ENCODE assay signal across 2 cellular contexts in genomic region chr11:47144541-47144940, GRCh38.
TF ChIP-seq lines count a peak whose summit lies in the region.

No MANE protein-coding gene starts in this region.

TF ChIP-seq in GM23338, 12 proteins besides CTCF, POLR2A, EP300 and RAD21:
- TF ChIP-seq, protein P1, sequence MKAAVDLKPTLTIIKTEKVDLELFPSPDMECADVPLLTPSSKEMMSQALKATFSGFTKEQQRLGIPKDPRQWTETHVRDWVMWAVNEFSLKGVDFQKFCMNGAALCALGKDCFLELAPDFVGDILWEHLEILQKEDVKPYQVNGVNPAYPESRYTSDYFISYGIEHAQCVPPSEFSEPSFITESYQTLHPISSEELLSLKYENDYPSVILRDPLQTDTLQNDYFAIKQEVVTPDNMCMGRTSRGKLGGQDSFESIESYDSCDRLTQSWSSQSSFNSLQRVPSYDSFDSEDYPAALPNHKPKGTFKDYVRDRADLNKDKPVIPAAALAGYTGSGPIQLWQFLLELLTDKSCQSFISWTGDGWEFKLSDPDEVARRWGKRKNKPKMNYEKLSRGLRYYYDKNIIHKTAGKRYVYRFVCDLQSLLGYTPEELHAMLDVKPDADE (IDR thresholded peaks at IDR 0.05) = no peak
- TF ChIP-seq STAT1 (IDR thresholded peaks at IDR 0.05; ENCODE audit: unreplicated experiment) (no peak), JUNB (IDR thresholded peaks at IDR 0.05; ENCODE audit: unreplicated experiment) (no peak), ZNF114 (CRISPR knock-in tag; IDR thresholded peaks at IDR 0.05) (no peak), POLR2AphosphoS5 (IDR thresholded peaks at IDR 0.05; ENCODE audit: low read depth) (no peak), EZH2phosphoT487 (IDR thresholded peaks at IDR 0.05; ENCODE audit: unreplicated experiment) (no peak), ZNF331 (CRISPR knock-in tag; IDR thresholded peaks at IDR 0.05; ENCODE audit: low read depth) (no peak), NANOG (IDR thresholded peaks at IDR 0.05; ENCODE audit: borderline replicate concordance) (no peak), CREB1 (CRISPR knock-in tag; IDR thresholded peaks at IDR 0.05; ENCODE audit: low read depth) (no peak), EZH2 (IDR thresholded peaks at IDR 0.05; ENCODE audit: low read depth, unreplicated experiment) (no peak)
- TF ChIP-seq, protein P2, sequence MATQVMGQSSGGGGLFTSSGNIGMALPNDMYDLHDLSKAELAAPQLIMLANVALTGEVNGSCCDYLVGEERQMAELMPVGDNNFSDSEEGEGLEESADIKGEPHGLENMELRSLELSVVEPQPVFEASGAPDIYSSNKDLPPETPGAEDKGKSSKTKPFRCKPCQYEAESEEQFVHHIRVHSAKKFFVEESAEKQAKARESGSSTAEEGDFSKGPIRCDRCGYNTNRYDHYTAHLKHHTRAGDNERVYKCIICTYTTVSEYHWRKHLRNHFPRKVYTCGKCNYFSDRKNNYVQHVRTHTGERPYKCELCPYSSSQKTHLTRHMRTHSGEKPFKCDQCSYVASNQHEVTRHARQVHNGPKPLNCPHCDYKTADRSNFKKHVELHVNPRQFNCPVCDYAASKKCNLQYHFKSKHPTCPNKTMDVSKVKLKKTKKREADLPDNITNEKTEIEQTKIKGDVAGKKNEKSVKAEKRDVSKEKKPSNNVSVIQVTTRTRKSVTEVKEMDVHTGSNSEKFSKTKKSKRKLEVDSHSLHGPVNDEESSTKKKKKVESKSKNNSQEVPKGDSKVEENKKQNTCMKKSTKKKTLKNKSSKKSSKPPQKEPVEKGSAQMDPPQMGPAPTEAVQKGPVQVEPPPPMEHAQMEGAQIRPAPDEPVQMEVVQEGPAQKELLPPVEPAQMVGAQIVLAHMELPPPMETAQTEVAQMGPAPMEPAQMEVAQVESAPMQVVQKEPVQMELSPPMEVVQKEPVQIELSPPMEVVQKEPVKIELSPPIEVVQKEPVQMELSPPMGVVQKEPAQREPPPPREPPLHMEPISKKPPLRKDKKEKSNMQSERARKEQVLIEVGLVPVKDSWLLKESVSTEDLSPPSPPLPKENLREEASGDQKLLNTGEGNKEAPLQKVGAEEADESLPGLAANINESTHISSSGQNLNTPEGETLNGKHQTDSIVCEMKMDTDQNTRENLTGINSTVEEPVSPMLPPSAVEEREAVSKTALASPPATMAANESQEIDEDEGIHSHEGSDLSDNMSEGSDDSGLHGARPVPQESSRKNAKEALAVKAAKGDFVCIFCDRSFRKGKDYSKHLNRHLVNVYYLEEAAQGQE (IDR thresholded peaks at IDR 0.05; ENCODE audit: unreplicated experiment) = no peak
- TF ChIP-seq, protein P3, sequence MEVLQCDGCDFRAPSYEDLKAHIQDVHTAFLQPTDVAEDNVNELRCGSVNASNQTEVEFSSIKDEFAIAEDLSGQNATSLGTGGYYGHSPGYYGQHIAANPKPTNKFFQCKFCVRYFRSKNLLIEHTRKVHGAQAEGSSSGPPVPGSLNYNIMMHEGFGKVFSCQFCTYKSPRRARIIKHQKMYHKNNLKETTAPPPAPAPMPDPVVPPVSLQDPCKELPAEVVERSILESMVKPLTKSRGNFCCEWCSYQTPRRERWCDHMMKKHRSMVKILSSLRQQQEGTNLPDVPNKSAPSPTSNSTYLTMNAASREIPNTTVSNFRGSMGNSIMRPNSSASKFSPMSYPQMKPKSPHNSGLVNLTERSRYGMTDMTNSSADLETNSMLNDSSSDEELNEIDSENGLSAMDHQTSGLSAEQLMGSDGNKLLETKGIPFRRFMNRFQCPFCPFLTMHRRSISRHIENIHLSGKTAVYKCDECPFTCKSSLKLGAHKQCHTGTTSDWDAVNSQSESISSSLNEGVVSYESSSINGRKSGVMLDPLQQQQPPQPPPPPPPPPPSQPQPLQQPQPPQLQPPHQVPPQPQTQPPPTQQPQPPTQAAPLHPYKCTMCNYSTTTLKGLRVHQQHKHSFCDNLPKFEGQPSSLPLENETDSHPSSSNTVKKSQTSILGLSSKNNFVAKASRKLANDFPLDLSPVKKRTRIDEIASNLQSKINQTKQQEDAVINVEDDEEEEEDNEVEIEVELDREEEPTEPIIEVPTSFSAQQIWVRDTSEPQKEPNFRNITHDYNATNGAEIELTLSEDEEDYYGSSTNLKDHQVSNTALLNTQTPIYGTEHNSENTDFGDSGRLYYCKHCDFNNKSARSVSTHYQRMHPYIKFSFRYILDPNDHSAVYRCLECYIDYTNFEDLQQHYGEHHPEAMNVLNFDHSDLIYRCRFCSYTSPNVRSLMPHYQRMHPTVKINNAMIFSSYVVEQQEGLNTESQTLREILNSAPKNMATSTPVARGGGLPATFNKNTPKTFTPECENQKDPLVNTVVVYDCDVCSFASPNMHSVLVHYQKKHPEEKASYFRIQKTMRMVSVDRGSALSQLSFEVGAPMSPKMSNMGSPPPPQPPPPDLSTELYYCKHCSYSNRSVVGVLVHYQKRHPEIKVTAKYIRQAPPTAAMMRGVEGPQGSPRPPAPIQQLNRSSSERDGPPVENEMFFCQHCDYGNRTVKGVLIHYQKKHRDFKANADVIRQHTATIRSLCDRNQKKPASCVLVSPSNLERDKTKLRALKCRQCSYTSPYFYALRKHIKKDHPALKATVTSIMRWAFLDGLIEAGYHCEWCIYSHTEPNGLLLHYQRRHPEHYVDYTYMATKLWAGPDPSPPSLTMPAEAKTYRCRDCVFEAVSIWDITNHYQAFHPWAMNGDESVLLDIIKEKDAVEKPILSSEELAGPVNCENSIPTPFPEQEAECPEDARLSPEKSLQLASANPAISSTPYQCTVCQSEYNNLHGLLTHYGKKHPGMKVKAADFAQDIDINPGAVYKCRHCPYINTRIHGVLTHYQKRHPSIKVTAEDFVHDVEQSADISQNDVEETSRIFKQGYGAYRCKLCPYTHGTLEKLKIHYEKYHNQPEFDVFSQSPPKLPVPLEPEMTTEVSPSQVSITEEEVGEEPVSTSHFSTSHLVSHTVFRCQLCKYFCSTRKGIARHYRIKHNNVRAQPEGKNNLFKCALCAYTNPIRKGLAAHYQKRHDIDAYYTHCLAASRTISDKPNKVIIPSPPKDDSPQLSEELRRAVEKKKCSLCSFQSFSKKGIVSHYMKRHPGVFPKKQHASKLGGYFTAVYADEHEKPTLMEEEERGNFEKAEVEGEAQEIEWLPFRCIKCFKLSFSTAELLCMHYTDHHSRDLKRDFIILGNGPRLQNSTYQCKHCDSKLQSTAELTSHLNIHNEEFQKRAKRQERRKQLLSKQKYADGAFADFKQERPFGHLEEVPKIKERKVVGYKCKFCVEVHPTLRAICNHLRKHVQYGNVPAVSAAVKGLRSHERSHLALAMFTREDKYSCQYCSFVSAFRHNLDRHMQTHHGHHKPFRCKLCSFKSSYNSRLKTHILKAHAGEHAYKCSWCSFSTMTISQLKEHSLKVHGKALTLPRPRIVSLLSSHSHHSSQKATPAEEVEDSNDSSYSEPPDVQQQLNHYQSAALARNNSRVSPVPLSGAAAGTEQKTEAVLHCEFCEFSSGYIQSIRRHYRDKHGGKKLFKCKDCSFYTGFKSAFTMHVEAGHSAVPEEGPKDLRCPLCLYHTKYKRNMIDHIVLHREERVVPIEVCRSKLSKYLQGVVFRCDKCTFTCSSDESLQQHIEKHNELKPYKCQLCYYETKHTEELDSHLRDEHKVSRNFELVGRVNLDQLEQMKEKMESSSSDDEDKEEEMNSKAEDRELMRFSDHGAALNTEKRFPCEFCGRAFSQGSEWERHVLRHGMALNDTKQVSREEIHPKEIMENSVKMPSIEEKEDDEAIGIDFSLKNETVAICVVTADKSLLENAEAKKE (CRISPR knock-in tag; IDR thresholded peaks at IDR 0.05) = no peak

TF ChIP-seq in IMR-90, 13 proteins besides CTCF, POLR2A, EP300 and RAD21:
- no peak for TF ChIP-seq SMC3 (IDR thresholded peaks at IDR 0.05; ENCODE audit: low read depth, low read length)
- TF ChIP-seq, protein P4, sequence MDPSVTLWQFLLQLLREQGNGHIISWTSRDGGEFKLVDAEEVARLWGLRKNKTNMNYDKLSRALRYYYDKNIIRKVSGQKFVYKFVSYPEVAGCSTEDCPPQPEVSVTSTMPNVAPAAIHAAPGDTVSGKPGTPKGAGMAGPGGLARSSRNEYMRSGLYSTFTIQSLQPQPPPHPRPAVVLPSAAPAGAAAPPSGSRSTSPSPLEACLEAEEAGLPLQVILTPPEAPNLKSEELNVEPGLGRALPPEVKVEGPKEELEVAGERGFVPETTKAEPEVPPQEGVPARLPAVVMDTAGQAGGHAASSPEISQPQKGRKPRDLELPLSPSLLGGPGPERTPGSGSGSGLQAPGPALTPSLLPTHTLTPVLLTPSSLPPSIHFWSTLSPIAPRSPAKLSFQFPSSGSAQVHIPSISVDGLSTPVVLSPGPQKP (IDR thresholded peaks at IDR 0.05; ENCODE audit: borderline replicate concordance, low read depth, low read length) = no peak
- no peak for TF ChIP-seq MXI1 (IDR thresholded peaks at IDR 0.05; ENCODE audit: borderline replicate concordance, low read depth, low read length)
- no peak for TF ChIP-seq MAFK (IDR thresholded peaks at IDR 0.05; ENCODE audit: low read depth, low read length)
- no peak for TF ChIP-seq BHLHE40 (IDR thresholded peaks at IDR 0.05; ENCODE audit: low read depth, low read length)
- no peak for TF ChIP-seq MAZ (IDR thresholded peaks at IDR 0.05; ENCODE audit: borderline replicate concordance, low read depth, low read length)
- no peak for TF ChIP-seq CHD1 (IDR thresholded peaks at IDR 0.05; ENCODE audit: low read depth, low read length)
- no peak for TF ChIP-seq NFE2L2 (IDR thresholded peaks at IDR 0.05; ENCODE audit: low read depth, low read length)
- TF ChIP-seq CEBPB (IDR thresholded peaks at IDR 0.05; ENCODE audit: low read depth, low read length) = no peak
- TF ChIP-seq FOS (IDR thresholded peaks at IDR 0.05; ENCODE audit: low read depth, low read length) = no peak
- TF ChIP-seq RFX5 (IDR thresholded peaks at IDR 0.05; ENCODE audit: low read depth, low read length) = no peak
- no peak for TF ChIP-seq USF2 (IDR thresholded peaks at IDR 0.05; ENCODE audit: low read depth, low read length)
- TF ChIP-seq RCOR1 (IDR thresholded peaks at IDR 0.05; ENCODE audit: insufficient replicate concordance, low read length) = no peak
